In genomic region chr5:61329729-61330128, GRCh38 we compare ENCODE assay signal across 8 cellular contexts. TPM values are rescaled to one million over a fixed set of nuclear protein-coding genes. Genes with fewer than 3 reads are reported as not detected.
DNase-seq lines count a peak whose midpoint lies in the region; TF ChIP-seq lines count a peak whose summit lies in the region.

No MANE protein-coding gene starts in this region.

- H3K4me1 ChIP-seq in OCI-LY7 (ENCODE audit: insufficient read depth, low read length, poor library complexity, severe bottlenecking) (no peaks in the 10 kb centered on the region), ectodermal cell (ENCODE audit: control insufficient read depth, insufficient read depth, low read length) (peaks cover 25% of the 10 kb centered on the region), neuronal stem cell (ENCODE audit: control insufficient read depth in 2 of 2, insufficient read depth in 1 of 2, low read depth in 1 of 2, low read length in 2 of 2) (peaks cover 14 to 15% of the 10 kb centered on the region in 2 donors)

- H3K9me3 ChIP-seq in OCI-LY7 (ENCODE audit: low read length): no peaks in the 10 kb centered on the region
- H3K9me3 ChIP-seq in ectodermal cell (ENCODE audit: control insufficient read depth, low read length): no peaks in the 10 kb centered on the region
- no peaks in the 10 kb centered on the region for H3K9me3 ChIP-seq in neuronal stem cell (replicated peaks in 1 of 2; ENCODE audit: control insufficient read depth in 2 of 2, insufficient read depth in 1 of 2, low read depth in 1 of 2, low read length in 2 of 2)

- H2AK5ac ChIP-seq in neuronal stem cell (ENCODE audit: low read depth, low read length): no peak overlapping the region

- BruUV-seq in OCI-LY7 (replicated peaks; lab: Mats Ljungman, UMichigan): no TSS peak

- POLR2A ChIA-PET in GM10248 (lab: Yijun Ruan, JAX) (no interaction called here), OCI-LY7 (lab: Charles Lee) (no interaction called here)

- CTCF ChIA-PET in GM10248 (lab: Yijun Ruan, JAX) (interaction anchor here (0.9 to 3.3 kb wide), 5 partner anchors 9 to 642 kb away, joined by 3 to 20 read pairs (median 3); partner anchors contain the start of gene SMIM15), OCI-LY7 (lab: Charles Lee; ENCODE audit: unreplicated experiment) (no interaction called here)

- intact Hi-C loops in OCI-LY7 (cut with micrococcal nuclease; ENCODE audit: unreplicated experiment): no loop called here

- DNase-seq in GM10248 (ENCODE audit: extremely low spot score): peak; percentile 31
- DNase-seq in OCI-LY7 (ENCODE audit: low spot score): no peak
- DNase-seq in neuronal stem cell (ENCODE audit: low spot score): no peak
- no peak for DNase-seq in kidney glomerular epithelial cell (lab: John Stamatoyannopoulos, UW)
- no peak for DNase-seq in NCI-H2171 (lab: John Stamatoyannopoulos, UW)
- no peak for DNase-seq in middle frontal gyrus (ENCODE audit: extremely low spot score, low spot score)
- no peak for DNase-seq in NCI-H1694 treated with DMSO at 0.1 percent for 48 hours (lab: John Stamatoyannopoulos, UW)

- H3K27me3 ChIP-seq in ectodermal cell (ENCODE audit: control insufficient read depth, insufficient read depth, low read length, poor library complexity, severe bottlenecking) (peaks cover 38% of the 10 kb centered on the region), neuronal stem cell (ENCODE audit: control insufficient read depth in 3 of 3, insufficient read depth in 3 of 3, low read depth in 1 of 3, low read length in 3 of 3) (no peaks in the 10 kb centered on the region)

- H3K4ac ChIP-seq in neuronal stem cell (ENCODE audit: low read length): no peak overlapping the region

- H2BK12ac ChIP-seq in neuronal stem cell (ENCODE audit: low read length): no peak overlapping the region

- H2BK120ac ChIP-seq in neuronal stem cell (ENCODE audit: low read depth, low read length): no peak overlapping the region

- H2BK15ac ChIP-seq in neuronal stem cell (ENCODE audit: low read length): no peak overlapping the region

- H2AFZ ChIP-seq in OCI-LY7 (ENCODE audit: low read length): no peak overlapping the region
- H2AFZ ChIP-seq in neuronal stem cell (ENCODE audit: low read length): peak overlapping the region; percentile 25

- H3K27ac ChIP-seq in OCI-LY7 (ENCODE audit: low read depth, low read length, poor library complexity, severe bottlenecking) (no peak overlapping the region), ectodermal cell (ENCODE audit: insufficient read depth, low read depth, low read length, poor library complexity, severe bottlenecking) (no peak overlapping the region), neuronal stem cell (replicated peaks; ENCODE audit: low read length) (no peak overlapping the region)

- 5% methylated on average over 6 of the region's 8 CpGs for WGBS in ectodermal cell, 2 experiments
- WGBS in neuronal stem cell (ENCODE audit: extremely low coverage in 2 of 2, insufficient read length in 2 of 2, insufficient replicate concordance in 1 of 2), 2 donors: no CpG with 5 or more reads among the region's 8 CpGs

- H4K91ac ChIP-seq in neuronal stem cell (ENCODE audit: low read depth, low read length, poor library complexity): no peak overlapping the region

- H3K79me1 ChIP-seq in neuronal stem cell (ENCODE audit: low read depth, low read length): peaks cover 14% of the 10 kb centered on the region

- TF ChIP-seq CTCF in GM10248 (IDR thresholded peaks at IDR 0.05; ENCODE audit: control extremely low read depth, extremely low read depth, low read depth, missing control alignments): no peak
- TF ChIP-seq CTCF in OCI-LY7 (conservative IDR thresholded peaks at IDR 0.05; ENCODE audit: low read length): no peak

- no peak overlapping the region for H3K23ac ChIP-seq in neuronal stem cell (ENCODE audit: low read depth, low read length, poor library complexity)

- no peak overlapping the region for H3K14ac ChIP-seq in neuronal stem cell (ENCODE audit: low read length)

- H3K79me2 ChIP-seq in OCI-LY7 (ENCODE audit: insufficient read depth, low read depth, low read length): no peaks in the 10 kb centered on the region

- H3K4me3 ChIP-seq in OCI-LY7 (ENCODE audit: low read depth, low read length, poor library complexity, severe bottlenecking) (no peak overlapping the region), ectodermal cell (ENCODE audit: insufficient read depth, low read depth, low read length) (peak overlapping the region; percentile 93), neuronal stem cell (ENCODE audit: low read length in 2 of 2) (peak overlapping the region in 1 of 2 donors; percentile 94)

- peak overlapping the region; percentile 90; the same call in 1 of the 2 replicates for H3K4me2 ChIP-seq in OCI-LY7 (ENCODE audit: low read length)
- peak overlapping the region; percentile 36 for H3K4me2 ChIP-seq in neuronal stem cell (ENCODE audit: insufficient read depth, low read length, poor library complexity, severe bottlenecking)

- no peak overlapping the region for H3K9ac ChIP-seq in neuronal stem cell (ENCODE audit: low read depth, low read length, poor library complexity)

- H3K9me2 ChIP-seq in OCI-LY7 (ENCODE audit: insufficient read depth, low read length): no peaks in the 10 kb centered on the region

- H3K36me3 ChIP-seq in OCI-LY7 (ENCODE audit: insufficient read depth, low read length) (no peaks in the 10 kb centered on the region), ectodermal cell (ENCODE audit: control insufficient read depth, insufficient read depth, low read length) (no peaks in the 10 kb centered on the region), neuronal stem cell (replicated peaks in 1 of 2; ENCODE audit: control insufficient read depth in 2 of 2, insufficient read depth in 2 of 2, low read length in 2 of 2) (peaks cover 0 to 8% of the 10 kb centered on the region in 2 donors)

- H4K8ac ChIP-seq in neuronal stem cell (ENCODE audit: low read depth, low read length): no peak overlapping the region

- no peak overlapping the region for H2BK5ac ChIP-seq in neuronal stem cell (ENCODE audit: low read length)

- no peaks in the 10 kb centered on the region for H4K20me1 ChIP-seq in OCI-LY7 (ENCODE audit: insufficient read depth, low read length)

- no peak overlapping the region for H3K18ac ChIP-seq in neuronal stem cell (ENCODE audit: low read length)

RNA-seq across cellular contexts. Expression of gene ZSWIM6, which starts 2.3 kb away (rescaled TPM):
- 0.06 TPM in 1 of 2 replicates, not detected in the other for total RNA-seq in OCI-LY7 (2014; rRNA removed; shearing (Covaris generic))
- total RNA-seq in OCI-LY7 (2022): 0.17 and 0.18 TPM in 2 replicates
- 30.3 TPM for polyA plus RNA-seq in ectodermal cell (2013, experiment 1 of 4)
- 31.0 TPM for polyA plus RNA-seq in ectodermal cell (2013, experiment 2 of 4)
- 25.6 TPM for polyA plus RNA-seq in ectodermal cell (2013, experiment 3 of 4)
- polyA plus RNA-seq in ectodermal cell (2013, experiment 4 of 4): 30.0 TPM
- 24.2 TPM for polyA plus RNA-seq in neuronal stem cell (2013, experiment 1 of 2)
- 25.4 TPM for polyA plus RNA-seq in neuronal stem cell (2013, experiment 2 of 2)
